ENCODE assay signal across 9 cellular contexts in the genomic region with DNA sequence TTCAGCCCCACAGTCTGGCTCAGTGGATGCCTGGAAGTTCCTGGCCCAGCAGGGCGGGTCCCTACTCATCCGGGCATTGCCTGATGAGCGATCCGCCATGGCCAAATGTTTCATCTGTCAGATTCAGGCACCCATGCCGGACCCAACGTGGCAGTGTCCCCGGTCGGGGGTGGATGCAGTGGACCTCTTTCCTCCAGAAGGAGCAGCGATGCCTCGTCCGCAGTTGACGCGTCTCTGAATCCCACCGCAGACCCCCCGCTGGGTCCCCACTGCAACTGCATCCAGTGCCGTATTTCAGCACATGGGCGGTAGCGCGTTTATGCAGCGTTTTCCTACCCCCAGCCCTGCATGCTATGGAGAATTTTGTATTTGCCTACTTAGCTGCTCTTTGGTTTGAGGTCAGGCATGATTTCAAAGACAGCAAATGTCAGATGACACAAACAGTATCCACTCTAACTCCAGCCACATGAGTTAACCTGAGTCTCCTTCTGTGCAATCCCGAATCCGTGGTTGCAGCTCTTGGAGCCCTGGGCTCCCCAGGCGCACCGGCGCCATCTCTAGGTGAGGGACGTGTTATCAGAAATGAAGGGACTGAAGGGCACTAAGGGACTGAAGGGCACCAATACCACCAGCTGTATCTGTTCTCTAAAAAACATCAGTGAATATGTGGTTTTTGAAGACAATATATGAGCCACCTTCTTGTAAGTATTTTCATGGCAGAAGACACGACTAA.
A peak's percentile ranks its signal among the peaks of the same experiment; 100 is the strongest.
DNase-seq lines count a peak whose midpoint lies in the region; ATAC-seq and TF ChIP-seq lines count a peak whose summit lies in the region.
"Had no signal": no experiment of that assay in that cellular context is flagged by ENCODE, and none has a peak within 500 bp of the region (broad histone marks: within the 10 kb centered on the region; RNA-seq: fewer than 3 reads in every experiment).

No MANE protein-coding gene starts in this region.

- in situ Hi-C loops in G401 (cut with HindIII; ENCODE audit: low sequenced_read_pairs): no loop called here

- no peak overlapping the region for H2BK5ac ChIP-seq in neuronal stem cell (ENCODE audit: low read length)

- no CpG with 5 or more reads among the region's 27 CpGs for WGBS in neuronal stem cell (ENCODE audit: extremely low coverage in 2 of 2, insufficient read length in 2 of 2, insufficient replicate concordance in 1 of 2), 2 donors
- WGBS in body of pancreas, 2 donors: 75 to 80% methylated on average over 27 of the region's 27 CpGs

- no peaks in the 10 kb centered on the region for H3K9me3 ChIP-seq in neuronal stem cell (replicated peaks in 1 of 2; ENCODE audit: control insufficient read depth in 2 of 2, insufficient read depth in 1 of 2, low read depth in 1 of 2, low read length in 2 of 2)
- no peaks in the 10 kb centered on the region for H3K9me3 ChIP-seq in body of pancreas

- H2BK15ac ChIP-seq in neuronal stem cell (ENCODE audit: low read length): no peak overlapping the region

- H3K9ac ChIP-seq in neuronal stem cell (ENCODE audit: low read depth, low read length, poor library complexity): no peak overlapping the region

- peak overlapping the region; percentile 56 for H3K4ac ChIP-seq in neuronal stem cell (ENCODE audit: low read length)

- intact Hi-C loops in body of pancreas (cut with DNase I): no loop called here

- TF ChIP-seq CTCF in NB4 (IDR thresholded peaks at IDR 0.05; ENCODE audit: low read depth, low read length): peak; percentile 57
- TF ChIP-seq CTCF in body of pancreas (IDR thresholded peaks at IDR 0.05): no peak

- H3K36me3 ChIP-seq in neuronal stem cell (replicated peaks in 1 of 2; ENCODE audit: control insufficient read depth in 2 of 2, insufficient read depth in 2 of 2, low read length in 2 of 2) (no peaks in the 10 kb centered on the region), body of pancreas (replicated peaks in 1 of 2; ENCODE audit: insufficient read depth in 1 of 2, low read depth in 2 of 2) (no peaks in the 10 kb centered on the region)

- no peaks in the 10 kb centered on the region for H3K27me3 ChIP-seq in neuronal stem cell (ENCODE audit: control insufficient read depth in 3 of 3, insufficient read depth in 3 of 3, low read depth in 1 of 3, low read length in 3 of 3)
- H3K27me3 ChIP-seq in body of pancreas: no peaks in the 10 kb centered on the region

- peak overlapping the region; percentile 57 for H2AK5ac ChIP-seq in neuronal stem cell (ENCODE audit: low read depth, low read length)

- H3K14ac ChIP-seq in neuronal stem cell (ENCODE audit: low read length): no peak overlapping the region

- H3K4me1 ChIP-seq in neuronal stem cell (ENCODE audit: control insufficient read depth in 2 of 2, insufficient read depth in 1 of 2, low read depth in 1 of 2, low read length in 2 of 2) (no peaks in the 10 kb centered on the region), body of pancreas (no peaks in the 10 kb centered on the region)

- no peak overlapping the region for H2BK12ac ChIP-seq in neuronal stem cell (ENCODE audit: low read length)

- DNase-seq in G401 (ENCODE audit: low spot score): peak; percentile 18
- DNase-seq in NB4 (ENCODE audit: low read depth): peak; percentile 71
- peak; percentile 33 for DNase-seq in cerebellar cortex (ENCODE audit: low spot score)
- DNase-seq in neuronal stem cell (ENCODE audit: low spot score): peak; percentile 6
- no peak for DNase-seq in OCI-M2 (lab: John Stamatoyannopoulos, UW; ENCODE audit: unreplicated experiment)
- no peak for DNase-seq in DMS153 treated with DMSO at 0.1 percent for 48 hours (lab: John Stamatoyannopoulos, UW; ENCODE audit: unreplicated experiment)
- no peak for DNase-seq in body of pancreas
- DNase-seq: cortex of kidney had no signal

- no peaks in the 10 kb centered on the region for H3K79me1 ChIP-seq in neuronal stem cell (ENCODE audit: low read depth, low read length)

- H3K4me3 ChIP-seq in NB4 (ENCODE audit: low read depth, low read length): no peak overlapping the region
- no peak overlapping the region for H3K4me3 ChIP-seq in neuronal stem cell (ENCODE audit: low read length in 2 of 2)
- no peak overlapping the region for H3K4me3 ChIP-seq in body of pancreas

- H3K18ac ChIP-seq in neuronal stem cell (ENCODE audit: low read length): no peak overlapping the region

- H4K91ac ChIP-seq in neuronal stem cell (ENCODE audit: low read depth, low read length, poor library complexity): no peak overlapping the region

- H3K23ac ChIP-seq in neuronal stem cell (ENCODE audit: low read depth, low read length, poor library complexity): peak overlapping the region; percentile 38

- no peak for ATAC-seq in HG03097 (IDR thresholded peaks at IDR 0.05; ENCODE audit: low FRiP score, unreplicated experiment)
- ATAC-seq in body of pancreas: no peak

- H3K27ac ChIP-seq in neuronal stem cell (replicated peaks; ENCODE audit: low read length) (no peak overlapping the region), body of pancreas (no peak overlapping the region)

- no peak for TF ChIP-seq POLR2A in NB4 (IDR thresholded peaks at IDR 0.05; ENCODE audit: extremely low read depth, insufficient read length)
- no peak for TF ChIP-seq POLR2A in body of pancreas (IDR thresholded peaks at IDR 0.05)

- H2AFZ ChIP-seq in neuronal stem cell (ENCODE audit: low read length): no peak overlapping the region

- no peak overlapping the region for H4K8ac ChIP-seq in neuronal stem cell (ENCODE audit: low read depth, low read length)

- H2BK120ac ChIP-seq in neuronal stem cell (ENCODE audit: low read depth, low read length): no peak overlapping the region

- no peak overlapping the region for H3K4me2 ChIP-seq in neuronal stem cell (ENCODE audit: insufficient read depth, low read length, poor library complexity, severe bottlenecking)

Comparison
In these comparisons a context has a peak if more than half of its experiments do, and no peak if none do; other contexts are left out.
1. DNase-seq: peak in G401 (single experiment), NB4 (single experiment), cerebellar cortex (single experiment) and neuronal stem cell (single experiment); none in OCI-M2 (single experiment), DMS153 treated with DMSO at 0.1 percent for 48 hours (single experiment) and body of pancreas (0 of 4).